ENCODE assay signal across 1 cellular context in genomic region chr22:24270556-24271405, GRCh38.
TF ChIP-seq lines count a peak whose summit lies in the region.

A gene with protein sequence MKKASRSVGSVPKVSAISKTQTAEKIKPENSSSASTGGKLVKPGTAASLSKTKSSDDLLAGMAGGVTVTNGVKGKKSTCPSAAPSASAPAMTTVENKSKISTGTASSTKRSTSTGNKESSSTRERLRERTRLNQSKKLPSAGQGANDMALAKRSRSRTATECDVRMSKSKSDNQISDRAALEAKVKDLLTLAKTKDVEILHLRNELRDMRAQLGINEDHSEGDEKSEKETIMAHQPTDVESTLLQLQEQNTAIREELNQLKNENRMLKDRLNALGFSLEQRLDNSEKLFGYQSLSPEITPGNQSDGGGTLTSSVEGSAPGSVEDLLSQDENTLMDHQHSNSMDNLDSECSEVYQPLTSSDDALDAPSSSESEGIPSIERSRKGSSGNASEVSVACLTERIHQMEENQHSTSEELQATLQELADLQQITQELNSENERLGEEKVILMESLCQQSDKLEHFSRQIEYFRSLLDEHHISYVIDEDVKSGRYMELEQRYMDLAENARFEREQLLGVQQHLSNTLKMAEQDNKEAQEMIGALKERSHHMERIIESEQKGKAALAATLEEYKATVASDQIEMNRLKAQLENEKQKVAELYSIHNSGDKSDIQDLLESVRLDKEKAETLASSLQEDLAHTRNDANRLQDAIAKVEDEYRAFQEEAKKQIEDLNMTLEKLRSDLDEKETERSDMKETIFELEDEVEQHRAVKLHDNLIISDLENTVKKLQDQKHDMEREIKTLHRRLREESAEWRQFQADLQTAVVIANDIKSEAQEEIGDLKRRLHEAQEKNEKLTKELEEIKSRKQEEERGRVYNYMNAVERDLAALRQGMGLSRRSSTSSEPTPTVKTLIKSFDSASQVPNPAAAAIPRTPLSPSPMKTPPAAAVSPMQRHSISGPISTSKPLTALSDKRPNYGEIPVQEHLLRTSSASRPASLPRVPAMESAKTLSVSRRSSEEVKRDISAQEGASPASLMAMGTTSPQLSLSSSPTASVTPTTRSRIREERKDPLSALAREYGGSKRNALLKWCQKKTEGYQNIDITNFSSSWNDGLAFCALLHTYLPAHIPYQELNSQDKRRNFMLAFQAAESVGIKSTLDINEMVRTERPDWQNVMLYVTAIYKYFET (plus strand): TSS chr22:24270831. CDS start chr22:24302232, 31,401 bp downstream.

TF ChIP-seq in A549, 52 proteins besides CTCF, POLR2A, EP300 and RAD21 (continued from another document):
- TF ChIP-seq PBX3 (IDR thresholded peaks at IDR 0.05) (peak; percentile 34; the same call in 1 of the 2 replicates), RARB (CRISPR knock-in tag; IDR thresholded peaks at IDR 0.05) (no peak), ZC3H11A (IDR thresholded peaks at IDR 0.05) (no peak), SREBF2 (IDR thresholded peaks at IDR 0.05) (no peak), CHD4 (IDR thresholded peaks at IDR 0.05; ENCODE audit: borderline replicate concordance) (no peak), RNF2 (IDR thresholded peaks at IDR 0.05; ENCODE audit: borderline replicate concordance, low read depth) (no peak), PHF8 (IDR thresholded peaks at IDR 0.05; ENCODE audit: borderline replicate concordance, low read depth) (peak; percentile 84), GATA3 (IDR thresholded peaks at IDR 0.05; ENCODE audit: borderline replicate concordance) (no peak), CBX2 (IDR thresholded peaks at IDR 0.05; ENCODE audit: borderline replicate concordance, low read depth) (no peak), FOSB (CRISPR knock-in tag; IDR thresholded peaks at IDR 0.05) (no peak), USF2 (IDR thresholded peaks at IDR 0.05) (no peak), SMC3 (IDR thresholded peaks at IDR 0.05) (no peak), HDAC2 (IDR thresholded peaks at IDR 0.05) (no peak), TFCP2L1 (CRISPR knock-in tag; IDR thresholded peaks at IDR 0.05) (no peak), JUN (IDR thresholded peaks at IDR 0.05) (peak in 1 of 2 experiments; percentile 89; a peak in 2 of 5 replicates)
- TF ChIP-seq, protein P1, sequence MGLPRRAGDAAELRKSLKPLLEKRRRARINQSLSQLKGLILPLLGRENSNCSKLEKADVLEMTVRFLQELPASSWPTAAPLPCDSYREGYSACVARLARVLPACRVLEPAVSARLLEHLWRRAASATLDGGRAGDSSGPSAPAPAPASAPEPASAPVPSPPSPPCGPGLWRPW (IDR thresholded peaks at IDR 0.05) = no peak
- TF ChIP-seq, protein P2, sequence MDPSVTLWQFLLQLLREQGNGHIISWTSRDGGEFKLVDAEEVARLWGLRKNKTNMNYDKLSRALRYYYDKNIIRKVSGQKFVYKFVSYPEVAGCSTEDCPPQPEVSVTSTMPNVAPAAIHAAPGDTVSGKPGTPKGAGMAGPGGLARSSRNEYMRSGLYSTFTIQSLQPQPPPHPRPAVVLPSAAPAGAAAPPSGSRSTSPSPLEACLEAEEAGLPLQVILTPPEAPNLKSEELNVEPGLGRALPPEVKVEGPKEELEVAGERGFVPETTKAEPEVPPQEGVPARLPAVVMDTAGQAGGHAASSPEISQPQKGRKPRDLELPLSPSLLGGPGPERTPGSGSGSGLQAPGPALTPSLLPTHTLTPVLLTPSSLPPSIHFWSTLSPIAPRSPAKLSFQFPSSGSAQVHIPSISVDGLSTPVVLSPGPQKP (IDR thresholded peaks at IDR 0.05; ENCODE audit: low read depth, low read length) = no peak
TF ChIP-seq in A549: peak in this region for 5.
